Comparison of ENCODE assay signal across 1 cellular context in genomic region chr1:36088577-36089392, GRCh38.
TF ChIP-seq lines count a peak whose summit lies in the region.

Gene ADPRS (plus strand): TSS chr1:36088892. CDS start chr1:36088905, 13 bp downstream.

TF ChIP-seq in HepG2, 621 proteins besides CTCF, POLR2A, EP300 and RAD21 (continued from another document and continues in another):
- peak; percentile 89; the same call in 1 of the 2 replicates for TF ChIP-seq ZHX1 (CRISPR knock-in tag; IDR thresholded peaks at IDR 0.05; ENCODE audit: low read depth)
- TF ChIP-seq ISL2 (CRISPR knock-in tag; IDR thresholded peaks at IDR 0.05) = peak; percentile 74; the same call in 1 of the 2 replicates
- peak; percentile 85; the same call in 1 of the 2 replicates for TF ChIP-seq CSRNP1 (CRISPR knock-in tag; IDR thresholded peaks at IDR 0.05)
- TF ChIP-seq ZNF816 (CRISPR knock-in tag; IDR thresholded peaks at IDR 0.05; ENCODE audit: borderline replicate concordance) = peak; percentile 84
- peak; percentile 97 for TF ChIP-seq THAP11 (CRISPR knock-in tag; IDR thresholded peaks at IDR 0.05)
- TF ChIP-seq CEBPB (IDR thresholded peaks at IDR 0.05; ENCODE audit: borderline replicate concordance, low read depth, low read length) = no peak
- TF ChIP-seq JARID2 (CRISPR knock-in tag; IDR thresholded peaks at IDR 0.05; ENCODE audit: insufficient replicate concordance) = peak; percentile 66
- TF ChIP-seq NR2F2 (IDR thresholded peaks at IDR 0.05; ENCODE audit: borderline replicate concordance, low read depth) = peak; percentile 54; the same call in 1 of the 2 replicates
- TF ChIP-seq ZNF563 (CRISPR knock-in tag; IDR thresholded peaks at IDR 0.05) = peak; percentile 93
- TF ChIP-seq ZNF879 (CRISPR knock-in tag; IDR thresholded peaks at IDR 0.05) = 0 out of 2 replicates have a peak, but pooled peaks have one; percentile 56
- TF ChIP-seq NBN (conservative IDR thresholded peaks at IDR 0.05) = no peak
- peak; percentile 98 for TF ChIP-seq TAF1 (CRISPR knock-in tag; IDR thresholded peaks at IDR 0.05)
- TF ChIP-seq KDM3A (CRISPR knock-in tag; IDR thresholded peaks at IDR 0.05; ENCODE audit: low read depth) = peak; percentile 95
- peak; percentile 69; the same call in 1 of the 2 replicates for TF ChIP-seq HOMEZ (CRISPR knock-in tag; IDR thresholded peaks at IDR 0.05; ENCODE audit: low read depth)
- TF ChIP-seq KLF11 (CRISPR knock-in tag; IDR thresholded peaks at IDR 0.05) = no peak; the same call in 1 of the 2 replicates
- peak; percentile 89 for TF ChIP-seq HNF1B (CRISPR knock-in tag; IDR thresholded peaks at IDR 0.05)
- TF ChIP-seq ZNF317 (CRISPR knock-in tag; IDR thresholded peaks at IDR 0.05) = 0 out of 2 replicates have a peak, but pooled peaks have one; percentile 58
- TF ChIP-seq ZSCAN29 (CRISPR knock-in tag; conservative IDR thresholded peaks at IDR 0.05) = no peak; the same call in 1 of the 2 replicates
- 0 out of 2 replicates have a peak, but pooled peaks have one; percentile 22 for TF ChIP-seq HNRNPL (IDR thresholded peaks at IDR 0.05; ENCODE audit: low read depth, low read length)
- peak; percentile 74; the same call in 1 of the 2 replicates for TF ChIP-seq RERE (CRISPR knock-in tag; IDR thresholded peaks at IDR 0.05; ENCODE audit: low read depth)
- peak; percentile 38 for TF ChIP-seq ZNF883 (CRISPR knock-in tag; IDR thresholded peaks at IDR 0.05; ENCODE audit: not compliant biosample characterization)
- peak; percentile 92 for TF ChIP-seq ZBTB25 (CRISPR knock-in tag; IDR thresholded peaks at IDR 0.05)
- TF ChIP-seq PAX8 (CRISPR knock-in tag; IDR thresholded peaks at IDR 0.05; ENCODE audit: borderline replicate concordance) = 0 out of 2 replicates have a peak, but pooled peaks have one; percentile 33
- no peak for TF ChIP-seq CENPX (CRISPR knock-in tag; IDR thresholded peaks at IDR 0.05)
- TF ChIP-seq CBX1 (IDR thresholded peaks at IDR 0.05; ENCODE audit: low read depth) = peak; percentile 80
- 0 out of 2 replicates have a peak, but pooled peaks have one; percentile 64 for TF ChIP-seq ZNF224 (CRISPR knock-in tag; IDR thresholded peaks at IDR 0.05)
- peak; percentile 52; the same call in 1 of the 2 replicates for TF ChIP-seq ZBTB14 (CRISPR knock-in tag; IDR thresholded peaks at IDR 0.05)
- TF ChIP-seq RFXAP (CRISPR knock-in tag; IDR thresholded peaks at IDR 0.05; ENCODE audit: borderline replicate concordance) = peak; percentile 76; the same call in 1 of the 2 replicates
- peak; percentile 81; the same call in 1 of the 2 replicates for TF ChIP-seq AKAP8 (CRISPR knock-in tag; IDR thresholded peaks at IDR 0.05)
- peak; percentile 13; the same call in 1 of the 2 replicates for TF ChIP-seq KDM4B (CRISPR knock-in tag; IDR thresholded peaks at IDR 0.05)
- peak; percentile 90; the same call in 1 of the 2 replicates for TF ChIP-seq BORCS8-MEF2B (CRISPR knock-in tag; IDR thresholded peaks at IDR 0.05)
- peak; percentile 91 for TF ChIP-seq GMEB1 (CRISPR knock-in tag; IDR thresholded peaks at IDR 0.05; ENCODE audit: borderline replicate concordance)
- TF ChIP-seq HOXA5 (CRISPR knock-in tag; IDR thresholded peaks at IDR 0.05) = peak; percentile 72; the same call in 1 of the 2 replicates
- peak; percentile 89 for TF ChIP-seq ZNF431 (CRISPR knock-in tag; IDR thresholded peaks at IDR 0.05; ENCODE audit: borderline replicate concordance, low read depth)
- no peak for TF ChIP-seq NONO (IDR thresholded peaks at IDR 0.05)
- peak; percentile 94 for TF ChIP-seq NONO (CRISPR knock-in tag; conservative IDR thresholded peaks at IDR 0.05)
- 0 out of 2 replicates have a peak, but pooled peaks have one; percentile 71 for TF ChIP-seq ZBTB44 (CRISPR knock-in tag; IDR thresholded peaks at IDR 0.05)
- no peak for TF ChIP-seq CBX2 (IDR thresholded peaks at IDR 0.05; ENCODE audit: low read depth, low read length)
- TF ChIP-seq CBX2 (CRISPR knock-in tag; IDR thresholded peaks at IDR 0.05; ENCODE audit: low read depth) = no peak
- TF ChIP-seq HMG20B (CRISPR knock-in tag; conservative IDR thresholded peaks at IDR 0.05) = peak; percentile 70; the same call in 1 of the 2 replicates
- TF ChIP-seq ZBTB1 (CRISPR knock-in tag; IDR thresholded peaks at IDR 0.05; ENCODE audit: borderline replicate concordance) = 0 out of 2 replicates have a peak, but pooled peaks have one; percentile 45
- TF ChIP-seq CREB1 (IDR thresholded peaks at IDR 0.05) = peak; percentile 88
- TF ChIP-seq CREB1 (CRISPR knock-in tag; IDR thresholded peaks at IDR 0.05) = peak; percentile 91
- 0 out of 2 replicates have a peak, but pooled peaks have one; percentile 16 for TF ChIP-seq ZBTB3 (CRISPR knock-in tag; IDR thresholded peaks at IDR 0.05; ENCODE audit: borderline replicate concordance, low read depth)
